ENCODE assay signal across 1 cellular context in genomic region chr1:22611530-22611947, GRCh38.
TF ChIP-seq lines count a peak whose summit lies in the region.

No MANE protein-coding gene starts in this region.

TF ChIP-seq in HepG2, 621 proteins besides CTCF, POLR2A, EP300 and RAD21 (continued from another document and continues in another):
- TF ChIP-seq DBP (CRISPR knock-in tag; IDR thresholded peaks at IDR 0.05; ENCODE audit: not compliant biosample characterization) (no peak), GFI1 (CRISPR knock-in tag; IDR thresholded peaks at IDR 0.05; ENCODE audit: borderline replicate concordance) (no peak), ZNF552 (CRISPR knock-in tag; IDR thresholded peaks at IDR 0.05; ENCODE audit: borderline replicate concordance) (no peak), ZNF704 (CRISPR knock-in tag; IDR thresholded peaks at IDR 0.05; ENCODE audit: borderline replicate concordance) (no peak), ZNF879 (CRISPR knock-in tag; IDR thresholded peaks at IDR 0.05) (no peak), MXD3 (CRISPR knock-in tag; IDR thresholded peaks at IDR 0.05) (peak; percentile 33; the same call in 1 of the 2 replicates), ZNF512 (CRISPR knock-in tag; IDR thresholded peaks at IDR 0.05) (no peak), FOXO4 (CRISPR knock-in tag; conservative IDR thresholded peaks at IDR 0.05) (no peak), HDAC1 (CRISPR knock-in tag; IDR thresholded peaks at IDR 0.05) (no peak), ZKSCAN5 (CRISPR knock-in tag; IDR thresholded peaks at IDR 0.05) (no peak), ZIK1 (CRISPR knock-in tag; IDR thresholded peaks at IDR 0.05; ENCODE audit: borderline replicate concordance, low read depth) (no peak), ZNF343 (CRISPR knock-in tag; IDR thresholded peaks at IDR 0.05) (no peak), MIER3 (CRISPR knock-in tag; IDR thresholded peaks at IDR 0.05; ENCODE audit: borderline replicate concordance) (no peak; the same call in 1 of the 2 replicates), ZNF280D (CRISPR knock-in tag; IDR thresholded peaks at IDR 0.05) (no peak), KLF11 (CRISPR knock-in tag; IDR thresholded peaks at IDR 0.05) (peak; percentile 89; the same call in 1 of the 2 replicates), KAT2B (IDR thresholded peaks at IDR 0.05; ENCODE audit: borderline replicate concordance, low read depth, low read length) (no peak), PRDM4 (CRISPR knock-in tag; IDR thresholded peaks at IDR 0.05; ENCODE audit: borderline replicate concordance) (peak; percentile 54; the same call in 1 of the 2 replicates), ZBTB49 (CRISPR knock-in tag; IDR thresholded peaks at IDR 0.05; ENCODE audit: borderline replicate concordance) (0 out of 2 replicates have a peak, but pooled peaks have one; percentile 72), YEATS2 (CRISPR knock-in tag; IDR thresholded peaks at IDR 0.05; ENCODE audit: borderline replicate concordance) (peak; percentile 39; the same call in 1 of the 2 replicates), ATRX (CRISPR knock-in tag; IDR thresholded peaks at IDR 0.05; ENCODE audit: borderline replicate concordance) (no peak), ZHX1 (CRISPR knock-in tag; IDR thresholded peaks at IDR 0.05; ENCODE audit: low read depth) (peak; percentile 38; the same call in 1 of the 2 replicates), ZNF543 (CRISPR knock-in tag; IDR thresholded peaks at IDR 0.05) (0 out of 2 replicates have a peak, but pooled peaks have one; percentile 26), FOSL1 (CRISPR knock-in tag; IDR thresholded peaks at IDR 0.05; ENCODE audit: borderline replicate concordance) (no peak), NR1H2 (CRISPR knock-in tag; IDR thresholded peaks at IDR 0.05; ENCODE audit: borderline replicate concordance, low read depth) (0 out of 2 replicates have a peak, but pooled peaks have one; percentile 33), ZSCAN9 (CRISPR knock-in tag; IDR thresholded peaks at IDR 0.05; ENCODE audit: borderline replicate concordance) (peak; percentile 89; the same call in 1 of the 2 replicates), SMARCE1 (IDR thresholded peaks at IDR 0.05; ENCODE audit: borderline replicate concordance) (no peak), HBP1 (CRISPR knock-in tag; IDR thresholded peaks at IDR 0.05; ENCODE audit: low read depth) (peak; percentile 71; the same call in 1 of the 2 replicates), NKX3-1 (CRISPR knock-in tag; IDR thresholded peaks at IDR 0.05) (peak; percentile 80; the same call in 1 of the 2 replicates), ZBTB14 (CRISPR knock-in tag; IDR thresholded peaks at IDR 0.05) (no peak), SALL1 (CRISPR knock-in tag; IDR thresholded peaks at IDR 0.05) (peak; percentile 88), TBL1XR1 (IDR thresholded peaks at IDR 0.05; ENCODE audit: borderline replicate concordance, low read length, partially characterized antibody) (no peak), NFRKB (IDR thresholded peaks at IDR 0.05) (no peak), ZNF256 (CRISPR knock-in tag; conservative IDR thresholded peaks at IDR 0.05) (0 out of 2 replicates have a peak, but pooled peaks have one; percentile 30), GABPB1 (CRISPR knock-in tag; IDR thresholded peaks at IDR 0.05) (no peak; the same call in 1 of the 2 replicates), FOSL2 (CRISPR knock-in tag; IDR thresholded peaks at IDR 0.05) (peak; percentile 41; the same call in 1 of the 2 replicates), ZNF3 (CRISPR knock-in tag; IDR thresholded peaks at IDR 0.05) (no peak), NFE2 (CRISPR knock-in tag; IDR thresholded peaks at IDR 0.05) (no peak), ZNF510 (CRISPR knock-in tag; IDR thresholded peaks at IDR 0.05; ENCODE audit: low read depth) (no peak), ELF3 (CRISPR knock-in tag; IDR thresholded peaks at IDR 0.05) (peak; percentile 54; the same call in 1 of the 2 replicates), RXRB (CRISPR knock-in tag; IDR thresholded peaks at IDR 0.05; ENCODE audit: borderline replicate concordance) (peak; percentile 39), ZNF788 (CRISPR knock-in tag; IDR thresholded peaks at IDR 0.05; ENCODE audit: borderline replicate concordance) (no peak)
